10 cellular contexts compared by ENCODE assay signal in genomic region chr19:54616840-54617560, GRCh38. TPM values are rescaled to one million over a fixed set of nuclear protein-coding genes. Genes with fewer than 3 reads are reported as not detected.
DNase-seq lines count a peak whose midpoint lies in the region; ATAC-seq lines count a peak whose summit lies in the region.
"Had no signal": no experiment of that assay in that cellular context is flagged by ENCODE, and none has a peak within 500 bp of the region (broad histone marks: within the 10 kb centered on the region; RNA-seq: fewer than 3 reads in every experiment).

No MANE protein-coding gene starts in this region.

- peak; percentile 86 for ATAC-seq in GM18498 (IDR thresholded peaks at IDR 0.05; ENCODE audit: unreplicated experiment)
- peak; percentile 92 for ATAC-seq in GM19463 (IDR thresholded peaks at IDR 0.05; ENCODE audit: unreplicated experiment)
- ATAC-seq in HG03095 (IDR thresholded peaks at IDR 0.05; ENCODE audit: unreplicated experiment): peak; percentile 83
- ATAC-seq: activated CD8-positive, alpha-beta T cell treated with anti-CD3 and anti-CD28 coated beads for 36 hours had no signal

- no peaks in the 10 kb centered on the region for H3K9me3 Mint-ChIP-seq in immature natural killer cell
- H3K9me3 Mint-ChIP-seq: activated CD8-positive, alpha-beta T cell treated with anti-CD3 and anti-CD28 coated beads for 36 hours had no signal

- H3K36me3 Mint-ChIP-seq in immature natural killer cell: no peaks in the 10 kb centered on the region

- DNase-seq in immature natural killer cell (peak; percentile 12 to 42 (median 31)), NCI-H345 (lab: John Stamatoyannopoulos, UW) (no peak), RKO (ENCODE audit: low spot score) (no peak), NCI-H2227 (lab: John Stamatoyannopoulos, UW; ENCODE audit: unreplicated experiment) (no peak)
- no peak for DNase-seq in stimulated activated CD4-positive, alpha-beta T cell treated with anti-CD3 and anti-CD28 coated beads, Interleukin-4, amount 100 ng/mL, for 4 hours
- DNase-seq: activated CD8-positive, alpha-beta T cell treated with anti-CD3 and anti-CD28 coated beads for 36 hours had no signal

- H3K27me3 Mint-ChIP-seq in immature natural killer cell (ENCODE audit: low read depth in 3 of 3): peaks cover 2 to 11% (median 7%) of the 10 kb centered on the region in 3 donors
- H3K27me3 Mint-ChIP-seq: progenitor cell of endocrine pancreas had no signal

- H3K4me1 Mint-ChIP-seq in immature natural killer cell: peaks cover 29 to 53% of the 10 kb centered on the region in 2 donors

- H3K4me3 Mint-ChIP-seq in immature natural killer cell: peak overlapping the region; percentile 82 to 96 (median 90)
- H3K4me3 Mint-ChIP-seq: activated CD8-positive, alpha-beta T cell treated with anti-CD3 and anti-CD28 coated beads for 36 hours had no signal

- H3K27ac Mint-ChIP-seq in immature natural killer cell: peak overlapping the region; percentile 81 to 93 (median 88)
- H3K27ac Mint-ChIP-seq: activated CD8-positive, alpha-beta T cell treated with anti-CD3 and anti-CD28 coated beads for 36 hours; progenitor cell of endocrine pancreas had no signal

RNA-seq across cellular contexts. Expression of gene LILRB1, which starts 13.3 kb away (rescaled TPM):
- 10 to 100 TPM in 1 of 3 donors, 1 to 10 TPM in 2; 4.7 to 12.8 (median 9.1) TPM for polyA plus RNA-seq in immature natural killer cell

RNA-seq across cellular contexts. Expression of gene LILRA1, which starts 23.6 kb away (rescaled TPM):
- polyA plus RNA-seq in immature natural killer cell: 1 to 10 TPM in 2 of 3 donors, under 1 TPM in 1; 0.47 to 3.4 (median 1.1) TPM

RNA-seq across cellular contexts. Expression of gene LILRA2, which starts 43.4 kb away (rescaled TPM):
- 1 to 10 TPM in 2 of 3 donors, under 1 TPM in 1; 0.58 to 9.7 (median 7.9) TPM for polyA plus RNA-seq in immature natural killer cell

RNA-seq across cellular contexts. Expression of gene LILRB4, which starts 45.8 kb away (rescaled TPM):
- polyA plus RNA-seq in immature natural killer cell: 1 to 10 TPM in 1 of 3 donors, under 1 TPM in 2; 0.27 to 7.4 (median 0.69) TPM

Comparison
In these comparisons a context has a peak if more than half of its experiments do, and no peak if none do; other contexts are left out.
1. DNase-seq: peak in immature natural killer cell (3 of 3); none in NCI-H345 (single experiment), stimulated activated CD4-positive, alpha-beta T cell treated with anti-CD3 and anti-CD28 coated beads, Interleukin-4, amount 100 ng/mL, for 4 hours (0 of 2), RKO (single experiment) and NCI-H2227 (single experiment).
2. Peak in every context shown above with its lines, with median percentiles within 50 percentile points of each other: ATAC-seq.